In the genomic region with DNA sequence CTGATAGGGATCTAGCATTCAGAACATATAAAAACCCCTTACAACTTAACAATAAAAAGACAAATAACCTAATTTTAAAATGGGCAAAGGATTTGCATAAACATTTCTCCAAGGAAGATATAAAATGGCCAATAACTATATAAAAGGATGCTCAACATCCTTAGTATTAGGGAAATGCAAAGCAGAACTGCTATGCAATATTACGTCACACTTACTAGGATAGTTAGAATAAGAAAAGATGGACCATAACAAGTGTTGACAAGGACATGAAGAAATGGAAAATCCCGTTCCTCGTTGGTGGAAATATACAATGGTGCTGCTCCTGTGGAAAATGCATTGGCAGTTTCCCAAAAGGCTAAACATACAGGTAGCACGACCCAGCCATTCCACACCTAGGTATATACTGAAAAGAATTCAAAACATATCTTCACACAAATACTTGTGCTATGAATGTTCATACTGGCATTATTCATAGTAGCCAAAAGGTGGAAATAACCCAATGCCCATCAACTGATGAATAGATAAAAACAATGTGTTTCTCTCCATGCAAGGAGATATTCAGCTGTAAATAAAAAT, we compare ENCODE assay signal across 21 cellular contexts. TPM values are rescaled to one million over a fixed set of nuclear protein-coding genes. Genes with fewer than 3 reads are reported as not detected.
DNase-seq lines count a peak whose midpoint lies in the region; TF ChIP-seq lines count a peak whose summit lies in the region.
"Had no signal": no experiment of that assay in that cellular context is flagged by ENCODE, and none has a peak within 500 bp of the region (broad histone marks: within the 10 kb centered on the region; RNA-seq: fewer than 3 reads in every experiment).

No MANE protein-coding gene starts in this region.

- H3K4me1 ChIP-seq in HEK293 (ENCODE audit: control insufficient read depth, insufficient read depth, low read length): no peaks in the 10 kb centered on the region
- no peaks in the 10 kb centered on the region for H3K4me1 ChIP-seq in Karpas-422 (ENCODE audit: low read length)
- no peaks in the 10 kb centered on the region for H3K4me1 ChIP-seq in trophoblast cell (ENCODE audit: control insufficient read depth in 1 of 2, insufficient read depth in 2 of 2, low read length in 2 of 2)
- H3K4me1 ChIP-seq: A549 had no signal

- H4K20me1 ChIP-seq in Karpas-422 (ENCODE audit: insufficient read depth, low read depth, low read length): no peaks in the 10 kb centered on the region

- no peaks in the 10 kb centered on the region for H3K36me3 ChIP-seq in HEK293 (ENCODE audit: control insufficient read depth in 2 of 2, insufficient read depth in 1 of 2, low read length in 2 of 2)
- H3K36me3 ChIP-seq in Karpas-422 (ENCODE audit: insufficient read depth, low read length): no peaks in the 10 kb centered on the region; the same call in 1 of the 2 replicates
- no peaks in the 10 kb centered on the region for H3K36me3 ChIP-seq in trophoblast cell (ENCODE audit: control insufficient read depth in 1 of 2, insufficient read depth in 2 of 2, low read length in 2 of 2)

- DNase-seq in SKM-1 treated with dmso at 0.1 percent for 144 hours (lab: John Stamatoyannopoulos, UW; ENCODE audit: unreplicated experiment): peak; percentile 19
- DNase-seq in SKM-1 (lab: John Stamatoyannopoulos, UW; ENCODE audit: unreplicated experiment): no peak
- DNase-seq in Karpas-422: peak; percentile 30
- peak; percentile 50 to 87 for DNase-seq in trophoblast cell
- DNase-seq in chondrocyte (ENCODE audit: low spot score): no peak
- DNase-seq in GM20000 (ENCODE audit: low spot score): no peak
- DNase-seq: 8988T; ACHN; AML-193; C1 segment of cervical spinal cord; Calu3; CD4-positive, alpha-beta memory T cell; COR-L47; DMS53; DMS79 treated with DMSO at 0.1 percent for 48 hours; GF-D8; GM23248; H7; HCEC 1CT had no signal

- POLR2A ChIA-PET in HEK293 (lab: Yijun Ruan, JAX): no interaction called here

- no peak overlapping the region for H2AK5ac ChIP-seq in trophoblast cell (ENCODE audit: low read length)

- H3K79me2 ChIP-seq in Karpas-422 (ENCODE audit: low read length): no peaks in the 10 kb centered on the region
- no peaks in the 10 kb centered on the region for H3K79me2 ChIP-seq in trophoblast cell (ENCODE audit: control insufficient read depth, insufficient read depth, low read length, poor library complexity)

- H3K4ac ChIP-seq in trophoblast cell (ENCODE audit: low read depth, low read length): no peak overlapping the region

- H2AFZ ChIP-seq in Karpas-422 (ENCODE audit: low read length): no peak overlapping the region
- H2AFZ ChIP-seq in trophoblast cell (ENCODE audit: insufficient read depth, low read length, poor library complexity): no peak overlapping the region
- H2AFZ ChIP-seq: GM23248 had no signal

- H3K4me1 Mint-ChIP-seq in chondrocyte (ENCODE audit: low read depth): peaks cover 5% of the 10 kb centered on the region
- H3K4me1 Mint-ChIP-seq: CD4-positive, alpha-beta memory T cell had no signal

- H3K27me3 Mint-ChIP-seq in chondrocyte (ENCODE audit: low read depth): no peaks in the 10 kb centered on the region

- peaks cover 6% of the 10 kb centered on the region for H3K9me3 Mint-ChIP-seq in chondrocyte (ENCODE audit: low read depth)

- H2BK12ac ChIP-seq in trophoblast cell (ENCODE audit: low read length): no peak overlapping the region

- CTCF ChIA-PET in HEK293 (lab: Yijun Ruan, JAX): interaction anchor here (0.6 kb wide), 1 partner anchor 506 kb away, joined by 3 read pairs; no protein-coding TSS in a partner anchor

- no peaks in the 10 kb centered on the region for H3K9me2 ChIP-seq in Karpas-422 (replicated peaks; ENCODE audit: insufficient read depth, low read length)

- H4K8ac ChIP-seq in trophoblast cell (ENCODE audit: low read depth, low read length): no peak overlapping the region

- H3K4me3 ChIP-seq in HEK293 (ENCODE audit: low read depth, low read length): no peak overlapping the region
- no peak overlapping the region for H3K4me3 ChIP-seq in Karpas-422 (ENCODE audit: low read length)
- H3K4me3 ChIP-seq in trophoblast cell (ENCODE audit: low read depth, low read length): no peak overlapping the region
- H3K4me3 ChIP-seq: A549, GM23248 had no signal

- H3K4me3 Mint-ChIP-seq in chondrocyte (ENCODE audit: unreplicated experiment): no peak overlapping the region
- H3K4me3 Mint-ChIP-seq: CD4-positive, alpha-beta memory T cell had no signal

- TF ChIP-seq CTCF in HEK293 (tag by site-specific recombination; IDR thresholded peaks at IDR 0.05) (no peak), chondrocyte (IDR thresholded peaks at IDR 0.05) (no peak), GM20000 (IDR thresholded peaks at IDR 0.05; ENCODE audit: extremely low read depth, missing control alignments) (no peak)

- H4K91ac ChIP-seq in trophoblast cell (ENCODE audit: low read depth, low read length): no peak overlapping the region

- no peak overlapping the region for H2BK5ac ChIP-seq in trophoblast cell (ENCODE audit: low read depth, low read length, poor library complexity)

- H3K18ac ChIP-seq in trophoblast cell (ENCODE audit: low read length): no peak overlapping the region

- H3K27ac ChIP-seq in HEK293 (ENCODE audit: extremely low read depth, low read depth, low read length): no peak overlapping the region
- H3K27ac ChIP-seq in Karpas-422 (ENCODE audit: low read length): no peak overlapping the region
- H3K27ac ChIP-seq in trophoblast cell (ENCODE audit: low read depth, low read length): no peak overlapping the region
- H3K27ac ChIP-seq: A549, GM23248 had no signal

- WGBS in trophoblast cell (ENCODE audit: extremely low coverage, insufficient coverage, insufficient read length): no CpG with 5 or more reads among the region's 4 CpGs

- no peak overlapping the region for H3K27ac Mint-ChIP-seq in chondrocyte (ENCODE audit: unreplicated experiment)
- H3K27ac Mint-ChIP-seq: CD4-positive, alpha-beta memory T cell had no signal

- H3K14ac ChIP-seq in trophoblast cell (ENCODE audit: low read length): no peak overlapping the region

- peaks cover 10% of the 10 kb centered on the region for H3K36me3 Mint-ChIP-seq in chondrocyte (ENCODE audit: low read depth)
- H3K36me3 Mint-ChIP-seq: CD4-positive, alpha-beta memory T cell had no signal

- H3K9ac ChIP-seq in Karpas-422 (ENCODE audit: low read length) (no peak overlapping the region), trophoblast cell (ENCODE audit: low read length) (no peak overlapping the region)
- H3K9ac ChIP-seq: GM23248 had no signal

- no peak overlapping the region for H3K23ac ChIP-seq in trophoblast cell (ENCODE audit: low read length)

- no peak overlapping the region for H3K4me2 ChIP-seq in Karpas-422 (ENCODE audit: low read depth, low read length, poor library complexity, severe bottlenecking)
- H3K4me2 ChIP-seq in trophoblast cell (ENCODE audit: low read length): no peak overlapping the region
- H3K4me2 ChIP-seq: A549 had no signal

- H3K9me3 ChIP-seq in HEK293 (ENCODE audit: control insufficient read depth, insufficient read depth, low read depth, low read length): no peaks in the 10 kb centered on the region
- H3K9me3 ChIP-seq in Karpas-422 (ENCODE audit: low read length): no peaks in the 10 kb centered on the region
- no peaks in the 10 kb centered on the region for H3K9me3 ChIP-seq in trophoblast cell (ENCODE audit: insufficient read depth, low read depth, low read length)
- H3K9me3 ChIP-seq: A549 had no signal

- H3K79me1 ChIP-seq in trophoblast cell (ENCODE audit: low read length): no peaks in the 10 kb centered on the region

- no peak overlapping the region for H2BK120ac ChIP-seq in trophoblast cell (ENCODE audit: insufficient read depth, low read length, poor library complexity)

- no peak overlapping the region for H4K12ac ChIP-seq in trophoblast cell (ENCODE audit: low read depth, low read length)

- H3K27me3 ChIP-seq in Karpas-422 (ENCODE audit: low read length) (no peaks in the 10 kb centered on the region), trophoblast cell (ENCODE audit: insufficient read depth, low read length) (no peaks in the 10 kb centered on the region)

TF ChIP-seq in HEK293, 187 proteins besides CTCF, POLR2A, EP300 and RAD21:
- TF ChIP-seq HOXC10 (CRISPR knock-in tag; IDR thresholded peaks at IDR 0.05) (no peak), ZNF777 (tag by site-specific recombination; IDR thresholded peaks at IDR 0.05; ENCODE audit: borderline replicate concordance) (no peak), ZNF10 (tag by site-specific recombination; IDR thresholded peaks at IDR 0.05) (peak; percentile 30; the same call in 1 of the 2 replicates), ZNF211 (tag by site-specific recombination; IDR thresholded peaks at IDR 0.05; ENCODE audit: low read depth) (no peak), ZNF510 (tag by site-specific recombination; IDR thresholded peaks at IDR 0.05; ENCODE audit: insufficient replicate concordance) (no peak), ZNF610 (tag by site-specific recombination; IDR thresholded peaks at IDR 0.05; ENCODE audit: borderline replicate concordance) (no peak)
TF ChIP-seq in HEK293: peak in this region for 1.

RNA-seq across cellular contexts. Expression of a gene that starts 48.2 kb away (rescaled TPM):
- total RNA-seq in Karpas-422 (2014; rRNA removed; shearing (Covaris generic); ENCODE audit: low replicate concordance): 38.9 and 96.3 TPM in 2 replicates
- polyA plus RNA-seq in trophoblast cell (2013): 27.7 TPM in 2 replicates
- 24.4 to 32.8 TPM (median 25.0 TPM) in 3 replicates for total RNA-seq in chondrocyte

Comparison
In these comparisons a context has a peak if more than half of its experiments do, and no peak if none do; other contexts are left out.
1. DNase-seq: peak in SKM-1 treated with dmso at 0.1 percent for 144 hours (single experiment), Karpas-422 (single experiment) and trophoblast cell (2 of 2); none in SKM-1 (single experiment), chondrocyte (single experiment) and GM20000 (single experiment).